In genomic region chr12:16165506-16165905, GRCh38 we compare ENCODE assay signal across 9 cellular contexts.
DNase-seq lines count a peak whose midpoint lies in the region; ATAC-seq and TF ChIP-seq lines count a peak whose summit lies in the region.
"Had no signal": no experiment of that assay in that cellular context is flagged by ENCODE, and none has a peak within 500 bp of the region (broad histone marks: within the 10 kb centered on the region; RNA-seq: fewer than 3 reads in every experiment).

No MANE protein-coding gene starts in this region.

- TF ChIP-seq CTCF in 22Rv1 (IDR thresholded peaks at IDR 0.05): peak; percentile 87
- peak; percentile 40 to 68 (median 50) for TF ChIP-seq CTCF in transverse colon (IDR thresholded peaks at IDR 0.05)

- H3K27ac ChIP-seq in 22Rv1: no peak overlapping the region
- no peak overlapping the region for H3K27ac ChIP-seq in transverse colon

- no peak for TF ChIP-seq EP300 in transverse colon (IDR thresholded peaks at IDR 0.05; ENCODE audit: low read depth)

- DNase-seq in NCI-H2029 (lab: John Stamatoyannopoulos, UW) (peak; percentile 53), adipocyte (ENCODE audit: low read depth) (peak; percentile 42), iPS DF 19.7 (ENCODE audit: low read depth, low spot score) (peak; percentile 33), transverse colon (peak; percentile 52)
- DNase-seq: activated naive CD8-positive, alpha-beta T cell treated with anti-CD3 and anti-CD28 coated beads, Interleukin-2, amount 10 ng/mL, durations not matched to agents 7 days and 5 days had no signal

- H3K36me3 ChIP-seq in adipocyte (ENCODE audit: control insufficient read depth, insufficient read depth, low read length, severe bottlenecking) (no peaks in the 10 kb centered on the region), transverse colon (no peaks in the 10 kb centered on the region)

- H3K9ac ChIP-seq in adipocyte (ENCODE audit: low read length): peak overlapping the region; percentile 28

- 3 to 5% methylated on average over 2 of the region's 2 CpGs for WGBS in transverse colon (ENCODE audit: low coverage in 1 of 2), 2 donors

- intact Hi-C loops in transverse colon (cut with DNase I; ENCODE audit: low total_unique reads): loop anchor here (10.0 kb wide), 1 partner anchor 199 kb away; no protein-coding TSS in a partner anchor

- peaks cover 3% of the 10 kb centered on the region for H3K9me3 ChIP-seq in adipocyte (ENCODE audit: control insufficient read depth, low read length)
- H3K9me3 ChIP-seq in transverse colon: no peaks in the 10 kb centered on the region

- no peak for TF ChIP-seq POLR2A in transverse colon (IDR thresholded peaks at IDR 0.05)

- ATAC-seq in GM18511 (IDR thresholded peaks at IDR 0.05; ENCODE audit: unreplicated experiment) (peak; percentile 63), GM21526 (IDR thresholded peaks at IDR 0.05; ENCODE audit: low FRiP score, unreplicated experiment) (no peak), HG02938 (IDR thresholded peaks at IDR 0.05; ENCODE audit: unreplicated experiment) (no peak)

- H3K27me3 ChIP-seq in adipocyte (replicated peaks; ENCODE audit: control insufficient read depth, insufficient read depth, low read length) (no peaks in the 10 kb centered on the region), transverse colon (no peaks in the 10 kb centered on the region)

- H3K4me3 ChIP-seq in adipocyte (ENCODE audit: low read length) (peak overlapping the region; percentile 57), transverse colon (no peak overlapping the region)

- H3K4me1 ChIP-seq in adipocyte (ENCODE audit: control insufficient read depth, insufficient read depth, low read length) (peaks cover 37% of the 10 kb centered on the region), transverse colon (peaks cover 0 to 10% (median 0%) of the 10 kb centered on the region in 4 donors)

- in situ Hi-C loops in transverse colon (cut with MboI; ENCODE audit: low pct_ligation_motif_present in 1 of 4, low pct_unique_long_range_greater_than_20kb in 1 of 4, low sequenced_read_pairs in 3 of 4): no loop called here
